8 cellular contexts compared by ENCODE assay signal in genomic region chr1:222712253-222713090, GRCh38. TPM values are rescaled to one million over a fixed set of nuclear protein-coding genes. Genes with fewer than 3 reads are reported as not detected.
A peak's percentile ranks its signal among the peaks of the same experiment; 100 is the strongest.
DNase-seq lines count a peak whose midpoint lies in the region; ATAC-seq, FAIRE-seq and TF ChIP-seq lines count a peak whose summit lies in the region.

A gene with protein sequence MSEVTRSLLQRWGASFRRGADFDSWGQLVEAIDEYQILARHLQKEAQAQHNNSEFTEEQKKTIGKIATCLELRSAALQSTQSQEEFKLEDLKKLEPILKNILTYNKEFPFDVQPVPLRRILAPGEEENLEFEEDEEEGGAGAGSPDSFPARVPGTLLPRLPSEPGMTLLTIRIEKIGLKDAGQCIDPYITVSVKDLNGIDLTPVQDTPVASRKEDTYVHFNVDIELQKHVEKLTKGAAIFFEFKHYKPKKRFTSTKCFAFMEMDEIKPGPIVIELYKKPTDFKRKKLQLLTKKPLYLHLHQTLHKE (minus strand): TSS chr1:222712491. CDS start chr1:222712317, 174 bp downstream.
BROX (plus strand) TSS chr1:222712564; CDS start chr1:222715700, 3,136 bp downstream.

- no peaks in the 10 kb centered on the region for H3K9me3 ChIP-seq in iPS-20b (ENCODE audit: insufficient read depth, low read depth, low read length)
- no peaks in the 10 kb centered on the region for H3K9me3 ChIP-seq in small intestine (ENCODE audit: control insufficient read depth, low read depth)

- in situ Hi-C loops in ACHN (cut with HindIII; ENCODE audit: low pct_ligation_motif_present, low pct_unique_long_range_greater_than_20kb, low sequenced_read_pairs) (no loop called here), T47D (cut with HindIII; ENCODE audit: low pct_unique_long_range_greater_than_20kb, low sequenced_read_pairs) (no loop called here)

- no peak for FAIRE-seq in small intestine (lab: Jason Lieb, UNC)

- H3K36me3 ChIP-seq in iPS-20b (ENCODE audit: insufficient read depth, low read depth, low read length) (peaks cover 14% of the 10 kb centered on the region), small intestine (ENCODE audit: control insufficient read depth in 2 of 2, insufficient read depth in 2 of 2, low read length in 2 of 2) (peaks cover 0 to 2% of the 10 kb centered on the region in 2 donors)

- H3K27ac ChIP-seq in VCaP (peak within 1 kb of the TSS; percentile 92), iPS-20b (ENCODE audit: low read length) (peak within 1 kb of the TSS; percentile 77), small intestine (ENCODE audit: low read depth in 1 of 2, low read length in 1 of 2) (peak within 1 kb of the TSS; percentile 89 to 96)

- 1 to 3% (median 1%) methylated on average over 38 to 57 of the region's 62 CpGs for WGBS in small intestine, 3 donors

- H3K9ac ChIP-seq in iPS-20b (ENCODE audit: low read depth, low read length) = peak within 1 kb of the TSS; percentile 94

- H3K27me3 ChIP-seq in iPS-20b (ENCODE audit: insufficient read depth, low read length) = no peaks in the 10 kb centered on the region
- no peaks in the 10 kb centered on the region for H3K27me3 ChIP-seq in small intestine (ENCODE audit: control insufficient read depth in 2 of 2, insufficient read depth in 2 of 2, low read length in 2 of 2)

- peak; percentile 85 for DNase-seq in ACHN
- DNase-seq in NCI-H2196 treated with DMSO at 0.1 percent for 48 hours (lab: John Stamatoyannopoulos, UW; ENCODE audit: unreplicated experiment) = peak; percentile 79
- peak; percentile 87 to 93 for DNase-seq in T47D (ENCODE audit: low read depth in 1 of 2, low spot score in 1 of 2)
- DNase-seq in small intestine = peak; percentile 89

- TF ChIP-seq CTCF in VCaP (conservative IDR thresholded peaks at IDR 0.05) = no peak

- ATAC-seq in GM18907 (IDR thresholded peaks at IDR 0.05; ENCODE audit: unreplicated experiment) = peak; percentile 82
- peak; percentile 75 for ATAC-seq in HG03139 (IDR thresholded peaks at IDR 0.05; ENCODE audit: unreplicated experiment)

- H3K4me1 ChIP-seq in iPS-20b (ENCODE audit: insufficient read depth, low read length) = peaks cover 8% of the 10 kb centered on the region; the same call in 1 of the 2 replicates
- peaks cover 2 to 10% of the 10 kb centered on the region in 2 donors for H3K4me1 ChIP-seq in small intestine (ENCODE audit: control insufficient read depth in 2 of 2, insufficient read depth in 1 of 2, low read depth in 1 of 2, low read length in 1 of 2)

- H3K4me3 ChIP-seq in iPS-20b (ENCODE audit: low read length) (peak within 1 kb of the TSS; percentile 98), small intestine (ENCODE audit: low read depth in 1 of 2, low read length in 2 of 2) (peak within 1 kb of the TSS; percentile 80 to 92)

RNA-seq across cellular contexts. Expression of the first gene that starts in this region (rescaled TPM):
- polyA plus RNA-seq in small intestine = 10 to 100 TPM; 26.5 to 32.3 (median 29.5) TPM

RNA-seq across cellular contexts. Expression of gene BROX, which starts in this region (rescaled TPM):
- polyA plus RNA-seq in small intestine = 10 to 100 TPM; 22.0 to 27.7 (median 22.7) TPM

Comparison
In these comparisons a context has a peak if more than half of its experiments do, and no peak if none do; other contexts are left out.
1. Peak in every context shown above with its lines: DNase-seq, ATAC-seq, H3K4me3 ChIP-seq and H3K27ac ChIP-seq.